ENCODE assay signal across 26 cellular contexts in the genomic region with DNA sequence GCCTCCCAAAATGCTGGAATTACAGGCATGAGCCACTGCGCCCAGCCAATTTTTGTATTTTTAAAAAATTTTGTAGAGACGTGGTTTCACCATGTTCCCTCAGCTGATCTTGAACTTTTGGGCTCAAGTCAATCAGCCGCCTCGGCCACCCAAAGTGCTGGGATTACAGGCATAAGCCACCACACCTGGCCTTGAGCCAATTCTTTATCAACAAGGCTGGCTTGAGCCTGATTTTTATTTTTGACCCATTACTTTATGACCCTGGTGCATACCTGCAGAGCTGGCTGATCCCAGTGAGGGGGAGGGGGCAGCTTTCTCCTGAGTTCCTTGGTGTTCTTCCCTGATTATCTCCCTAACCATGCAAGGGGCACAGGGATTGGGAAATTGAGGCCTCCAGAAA. TPM values are rescaled to one million over a fixed set of nuclear protein-coding genes. Genes with fewer than 3 reads are reported as not detected.
A peak's percentile ranks its signal among the peaks of the same experiment; 100 is the strongest.
DNase-seq lines count a peak whose midpoint lies in the region; ATAC-seq and TF ChIP-seq lines count a peak whose summit lies in the region.
"Had no signal": no experiment of that assay in that cellular context is flagged by ENCODE, and none has a peak within 500 bp of the region (broad histone marks: within the 10 kb centered on the region; RNA-seq: fewer than 3 reads in every experiment).

No MANE protein-coding gene starts in this region.

- no peak overlapping the region for H3K4me3 Mint-ChIP-seq in CD4-positive, alpha-beta memory T cell
- H3K4me3 Mint-ChIP-seq in natural killer cell treated with Interleukin-12 subunit alpha and Interleukin-12 subunit beta and Interleukin-15 and Interleukin-18, amount 100 ng/mL, for 72 hours, result no peak overlapping the region
- H3K4me3 Mint-ChIP-seq: activated CD4-positive, alpha-beta memory T cell treated with anti-CD3 and anti-CD28 coated beads for 36 hours; activated naive CD8-positive, alpha-beta T cell treated with anti-CD3 and anti-CD28 coated beads, Interleukin-2, amount 10 ng/mL, durations not matched to agents 7 days and 5 days; activated T-cell treated with anti-CD3 and anti-CD28 coated beads, Interleukin-2, amount 50 U/mL, for 4 hours; central memory CD8-positive, alpha-beta T cell; effector memory CD8-positive, alpha-beta T cell; H9 had no signal

- H3K4me1 Mint-ChIP-seq in CD4-positive, alpha-beta memory T cell, result peaks cover 2 to 26% (median 8%) of the 10 kb centered on the region in 4 donors
- H3K4me1 Mint-ChIP-seq in natural killer cell treated with Interleukin-12 subunit alpha and Interleukin-12 subunit beta and Interleukin-15 and Interleukin-18, amount 100 ng/mL, for 72 hours (ENCODE audit: low read depth in 2 of 2), result peaks cover 3% of the 10 kb centered on the region in 2 donors
- H3K4me1 Mint-ChIP-seq: central memory CD8-positive, alpha-beta T cell had no signal

- POLR2A ChIA-PET in CD4-positive, alpha-beta memory T cell (lab: Charles Lee; ENCODE audit: partially characterized antibody), result no interaction called here

- H3K27ac ChIP-seq in RWPE2 (ENCODE audit: poor library complexity, severe bottlenecking) (peak overlapping the region; percentile 92), subcutaneous abdominal adipose tissue (ENCODE audit: low read depth, low read length) (peak overlapping the region; percentile 83), caudate nucleus (ENCODE audit: low read depth, low read length) (no peak overlapping the region)
- H3K27ac ChIP-seq in CD4-positive, alpha-beta memory T cell (ENCODE audit: low read depth, low read length), result no peak overlapping the region
- H3K27ac ChIP-seq: parathyroid adenoma, VCaP had no signal

- CTCF ChIA-PET in CD4-positive, alpha-beta memory T cell (lab: Charles Lee; ENCODE audit: partially characterized antibody), result no interaction called here

- H3K36me3 ChIP-seq in RWPE2 (ENCODE audit: low read depth) (no peaks in the 10 kb centered on the region), subcutaneous abdominal adipose tissue (ENCODE audit: control insufficient read depth in 5 of 5, insufficient read depth in 5 of 5, low read length in 5 of 5) (no peaks in the 10 kb centered on the region)
- no peaks in the 10 kb centered on the region for H3K36me3 ChIP-seq in CD4-positive, alpha-beta memory T cell (ENCODE audit: insufficient read depth, low read length)

- H3K9me3 Mint-ChIP-seq in CD4-positive, alpha-beta memory T cell, result peaks cover 0 to 11% (median 10%) of the 10 kb centered on the region in 8 donors
- H3K9me3 Mint-ChIP-seq in natural killer cell treated with Interleukin-12 subunit alpha and Interleukin-12 subunit beta and Interleukin-15 and Interleukin-18, amount 100 ng/mL, for 72 hours, result peaks cover 3% of the 10 kb centered on the region

- peaks cover 0 to 4% of the 10 kb centered on the region in 2 donors for H3K36me3 Mint-ChIP-seq in CD4-positive, alpha-beta memory T cell
- no peaks in the 10 kb centered on the region for H3K36me3 Mint-ChIP-seq in natural killer cell treated with Interleukin-12 subunit alpha and Interleukin-12 subunit beta and Interleukin-15 and Interleukin-18, amount 100 ng/mL, for 72 hours

- no peak overlapping the region for H3K27ac Mint-ChIP-seq in CD4-positive, alpha-beta memory T cell
- H3K27ac Mint-ChIP-seq in natural killer cell treated with Interleukin-12 subunit alpha and Interleukin-12 subunit beta and Interleukin-15 and Interleukin-18, amount 100 ng/mL, for 72 hours, result no peak overlapping the region
- H3K27ac Mint-ChIP-seq: activated naive CD8-positive, alpha-beta T cell treated with anti-CD3 and anti-CD28 coated beads, Interleukin-2, amount 10 ng/mL, durations not matched to agents 7 days and 5 days; effector memory CD8-positive, alpha-beta T cell had no signal

- no peak overlapping the region for H3K4me3 ChIP-seq in RWPE2 (ENCODE audit: severe bottlenecking)
- no peak overlapping the region for H3K4me3 ChIP-seq in subcutaneous abdominal adipose tissue (ENCODE audit: low read depth in 1 of 5, low read length in 5 of 5)
- no peak overlapping the region for H3K4me3 ChIP-seq in CD4-positive, alpha-beta memory T cell (ENCODE audit: low read length in 2 of 2)

- H3K4me1 ChIP-seq in RWPE2 (ENCODE audit: insufficient read depth, poor library complexity, severe bottlenecking), result peaks cover 38% of the 10 kb centered on the region
- peaks cover 11 to 58% (median 35%) of the 10 kb centered on the region in 5 donors for H3K4me1 ChIP-seq in subcutaneous abdominal adipose tissue (ENCODE audit: control insufficient read depth in 5 of 5, insufficient read depth in 5 of 5, low read length in 5 of 5)
- no peaks in the 10 kb centered on the region for H3K4me1 ChIP-seq in CD4-positive, alpha-beta memory T cell (ENCODE audit: insufficient read depth, low read length)
- H3K4me1 ChIP-seq: parathyroid adenoma had no signal

- no peak for TF ChIP-seq CTCF in RWPE2 (IDR thresholded peaks at IDR 0.05; ENCODE audit: poor library complexity, severe bottlenecking)

- intact Hi-C loops in CD4-positive, alpha-beta memory T cell (cut with micrococcal nuclease), result no loop called here

- ATAC-seq in RWPE2 (ENCODE audit: low read depth), result no peak
- ATAC-seq in natural killer cell treated with Interleukin-12 subunit alpha and Interleukin-12 subunit beta and Interleukin-15 and Interleukin-18, amount 100 ng/mL, for 72 hours, result no peak
- ATAC-seq: activated T-cell treated with anti-CD3 and anti-CD28 coated beads, Interleukin-2, amount 50 U/mL, for 4 hours; effector memory CD8-positive, alpha-beta T cell; left colon had no signal

- DNase-seq in NCI-H748 (lab: John Stamatoyannopoulos, UW; ENCODE audit: unreplicated experiment), result peak; percentile 47
- DNase-seq in NCI-H748 treated with DMSO at 0.1 percent for 48 hours (lab: John Stamatoyannopoulos, UW), result no peak
- no peak for DNase-seq in RWPE2 (ENCODE audit: low spot score)
- DNase-seq in myocyte (ENCODE audit: low read depth), result peak; percentile 53
- no peak for DNase-seq in CD4-positive, alpha-beta memory T cell
- no peak for DNase-seq in natural killer cell treated with Interleukin-12 subunit alpha and Interleukin-12 subunit beta and Interleukin-15 and Interleukin-18, amount 100 ng/mL, for 72 hours (ENCODE audit: low spot score)
- DNase-seq in caudate nucleus (lab: John Stamatoyannopoulos, UW), result no peak
- DNase-seq: ACHN; activated CD4-positive, alpha-beta memory T cell treated with anti-CD3 and anti-CD28 coated beads for 36 hours; activated naive CD8-positive, alpha-beta T cell treated with anti-CD3 and anti-CD28 coated beads, Interleukin-2, amount 10 ng/mL, durations not matched to agents 7 days and 5 days; activated T-cell treated with anti-CD3 and anti-CD28 coated beads, Interleukin-2, amount 50 U/mL, for 4 hours; COR-L47; effector memory CD8-positive, alpha-beta T cell; H9; hypothalamus; left colon; NCI-H187 treated with DMSO at 0.1 percent for 48 hours; stimulated activated naive CD4-positive, alpha-beta T cell treated with Interleukin-2 at 50 U/mL for 16 hours; T-helper 1 cell had no signal

- peaks cover 4% of the 10 kb centered on the region for H3K9me3 ChIP-seq in RWPE2 (ENCODE audit: severe bottlenecking)
- peaks cover 0 to 13% (median 10%) of the 10 kb centered on the region in 5 donors for H3K9me3 ChIP-seq in subcutaneous abdominal adipose tissue (ENCODE audit: control insufficient read depth in 5 of 5, low read length in 5 of 5)
- H3K9me3 ChIP-seq in CD4-positive, alpha-beta memory T cell (ENCODE audit: control insufficient read depth in 1 of 2, low read length in 2 of 2), result peaks cover 0 to 4% of the 10 kb centered on the region in 2 donors

- H3K27me3 ChIP-seq in RWPE2 (ENCODE audit: insufficient read depth, poor library complexity, severe bottlenecking), result no peaks in the 10 kb centered on the region
- no peaks in the 10 kb centered on the region for H3K27me3 ChIP-seq in subcutaneous abdominal adipose tissue (ENCODE audit: control insufficient read depth in 5 of 5, insufficient read depth in 4 of 5, low read length in 5 of 5)
- H3K27me3 ChIP-seq in CD4-positive, alpha-beta memory T cell (ENCODE audit: insufficient read depth, low read length), result no peaks in the 10 kb centered on the region

- H3K27me3 Mint-ChIP-seq in CD4-positive, alpha-beta memory T cell, result peaks cover 3% of the 10 kb centered on the region in 2 donors
- peaks cover 0 to 6% of the 10 kb centered on the region in 2 donors for H3K27me3 Mint-ChIP-seq in natural killer cell treated with Interleukin-12 subunit alpha and Interleukin-12 subunit beta and Interleukin-15 and Interleukin-18, amount 100 ng/mL, for 72 hours
- H3K27me3 Mint-ChIP-seq: activated naive CD8-positive, alpha-beta T cell treated with anti-CD3 and anti-CD28 coated beads, Interleukin-2, amount 10 ng/mL, durations not matched to agents 7 days and 5 days had no signal

- H3K9ac ChIP-seq in subcutaneous abdominal adipose tissue (ENCODE audit: low read length in 5 of 5), result peak overlapping the region in 1 of 5 donors; percentile 31
- H3K9ac ChIP-seq: parathyroid adenoma had no signal

RNA-seq across cellular contexts. Expression of a gene that starts 15.8 kb away (rescaled TPM):
- total RNA-seq in myocyte, result 1.3 and 6.5 TPM in 2 replicates
- polyA plus RNA-seq in myocyte (2012), result 1.6 TPM
- total RNA-seq in CD4-positive, alpha-beta memory T cell, result not detected
- polyA plus RNA-seq in CD4-positive, alpha-beta memory T cell, result not detected
- total RNA-seq in natural killer cell treated with Interleukin-12 subunit alpha and Interleukin-12 subunit beta and Interleukin-15 and Interleukin-18, amount 100 ng/mL, for 72 hours, result not detected
- total RNA-seq: activated CD4-positive, alpha-beta memory T cell treated with anti-CD3 and anti-CD28 coated beads for 36 hours; activated naive CD8-positive, alpha-beta T cell treated with anti-CD3 and anti-CD28 coated beads, Interleukin-2, amount 10 ng/mL, durations not matched to agents 7 days and 5 days; H9; M059J; RPMI7951; ureter had no signal

RNA-seq across cellular contexts. Expression of a gene that starts 19.8 kb away (rescaled TPM):
- total RNA-seq in myocyte, result 0.16 and 0.21 TPM in 2 replicates
- 1.8 TPM for polyA plus RNA-seq in myocyte (2012)
- not detected for total RNA-seq in CD4-positive, alpha-beta memory T cell
- polyA plus RNA-seq in CD4-positive, alpha-beta memory T cell, result 10 to 100 TPM; 12.3 to 23.7 TPM
- total RNA-seq in natural killer cell treated with Interleukin-12 subunit alpha and Interleukin-12 subunit beta and Interleukin-15 and Interleukin-18, amount 100 ng/mL, for 72 hours, result not detected
- total RNA-seq: H9, left colon, M059J had no signal

Comparison
In these comparisons a context has a peak if more than half of its experiments do, and no peak if none do; other contexts are left out.
1. DNase-seq: peak in NCI-H748 (single experiment) and myocyte (single experiment); none in NCI-H748 treated with DMSO at 0.1 percent for 48 hours (single experiment), RWPE2 (single experiment), CD4-positive, alpha-beta memory T cell (0 of 5), natural killer cell treated with Interleukin-12 subunit alpha and Interleukin-12 subunit beta and Interleukin-15 and Interleukin-18, amount 100 ng/mL, for 72 hours (single experiment) and caudate nucleus (0 of 61).
2. H3K27ac ChIP-seq: peak in RWPE2 (single experiment) and subcutaneous abdominal adipose tissue (single experiment); none in CD4-positive, alpha-beta memory T cell (single experiment) and caudate nucleus (single experiment).